Comparison of ENCODE assay signal across 14 cellular contexts in the genomic region with DNA sequence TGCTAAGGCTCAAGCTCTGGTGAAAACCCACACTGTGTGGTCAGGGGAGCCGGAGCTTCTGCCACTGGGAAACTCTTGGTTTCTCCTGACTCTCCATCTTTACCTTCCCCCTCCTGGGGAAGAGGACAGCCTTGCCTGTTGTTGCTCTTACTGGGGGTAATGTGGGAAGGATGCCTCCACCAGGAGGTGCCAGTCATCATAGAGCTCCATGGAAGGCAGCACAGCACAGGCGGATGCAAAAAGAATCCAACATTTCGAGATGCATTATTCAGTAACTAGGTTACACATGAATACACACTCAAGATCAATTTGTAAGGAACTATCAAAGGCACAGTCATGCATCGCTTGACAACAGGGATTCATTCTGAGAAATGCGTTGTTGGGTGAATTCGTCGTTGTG.
DNase-seq lines count a peak whose midpoint lies in the region; ATAC-seq and TF ChIP-seq lines count a peak whose summit lies in the region.
"Had no signal": no experiment of that assay in that cellular context is flagged by ENCODE, and none has a peak within 500 bp of the region (broad histone marks: within the 10 kb centered on the region; RNA-seq: fewer than 3 reads in every experiment).

No MANE protein-coding gene starts in this region.

- intact Hi-C loops in PC-3 (cut with micrococcal nuclease): loop anchor here (1.0 to 10.0 kb wide), 5 partner anchors 63 to 441 kb away; no protein-coding TSS in a partner anchor

- H4K20me1 ChIP-seq in PC-3 (ENCODE audit: low read length): no peaks in the 10 kb centered on the region
- H4K20me1 ChIP-seq in Karpas-422 (ENCODE audit: insufficient read depth, low read depth, low read length): no peaks in the 10 kb centered on the region

- H3K4me2 ChIP-seq in PC-3 (ENCODE audit: low read length) (no peak overlapping the region), Karpas-422 (ENCODE audit: low read depth, low read length, poor library complexity, severe bottlenecking) (no peak overlapping the region)

- H3K36me3 ChIP-seq in PC-3 (ENCODE audit: low read depth, low read length) (no peaks in the 10 kb centered on the region), MG63 (no peaks in the 10 kb centered on the region), Karpas-422 (ENCODE audit: insufficient read depth, low read length) (no peaks in the 10 kb centered on the region)

- TF ChIP-seq CTCF in PC-3 (conservative IDR thresholded peaks at IDR 0.05; ENCODE audit: low read depth, low read length) (peak; percentile 50), fibroblast of mammary gland (conservative IDR thresholded peaks at IDR 0.05; ENCODE audit: control insufficient read depth, insufficient read depth, low read depth, low read length) (peak; percentile 14)

- DNase-seq in DMS153 (lab: John Stamatoyannopoulos, UW) (peak; percentile 1), DMS153 treated with DMSO at 0.1 percent for 48 hours (lab: John Stamatoyannopoulos, UW; ENCODE audit: unreplicated experiment) (no peak), PC-3 (peak; percentile 15), fibroblast of mammary gland (ENCODE audit: low read depth) (peak; percentile 12), renal cortical epithelial cell (ENCODE audit: low read depth) (peak; percentile 97), MG63 (no peak), Karpas-422 (no peak)
- DNase-seq: activated CD4-positive, CD25-positive, alpha-beta regulatory T cell treated with anti-CD3 and anti-CD28 coated beads, Interleukin-2, amount 50 U/mL, for 72 hours; cerebellar nuclear complex; EL; nucleus accumbens; SHP77 treated with DMSO at 0.1 percent for 48 hours; stimulated activated naive CD4-positive, alpha-beta T cell treated with Interleukin-2 at 50 U/mL for 16 hours had no signal

- no peaks in the 10 kb centered on the region for H3K27me3 ChIP-seq in PC-3 (ENCODE audit: low read length)
- H3K27me3 ChIP-seq in MG63: no peaks in the 10 kb centered on the region
- no peaks in the 10 kb centered on the region for H3K27me3 ChIP-seq in Karpas-422 (ENCODE audit: low read length)

- H2AFZ ChIP-seq in PC-3 (ENCODE audit: low read length): no peak overlapping the region
- no peak overlapping the region for H2AFZ ChIP-seq in Karpas-422 (ENCODE audit: low read length)

- no TSS peak for BruUV-seq in PC-3 (replicated peaks; lab: Mats Ljungman, UMichigan)

- CTCF ChIA-PET in PC-3 (lab: Charles Lee): interaction anchor here (0.6 to 1.6 kb wide), 4 partner anchors 263 to 441 kb away, joined by 3 to 14 read pairs (median 4); no protein-coding TSS in a partner anchor

- peaks cover 7% of the 10 kb centered on the region; the same call in 1 of the 2 replicates for H3K4me1 ChIP-seq in PC-3 (ENCODE audit: insufficient read depth, low read length)
- no peaks in the 10 kb centered on the region for H3K4me1 ChIP-seq in Karpas-422 (ENCODE audit: low read length)

- H3K4me3 ChIP-seq in PC-3 (ENCODE audit: low read length): no peak overlapping the region
- H3K4me3 ChIP-seq in fibroblast of mammary gland (ENCODE audit: control insufficient read depth, low read depth, low read length): no peak overlapping the region
- H3K4me3 ChIP-seq in MG63: no peak overlapping the region
- H3K4me3 ChIP-seq in Karpas-422 (ENCODE audit: low read length): no peak overlapping the region

- H3K9me2 ChIP-seq in PC-3 (replicated peaks; ENCODE audit: low read length) (no peaks in the 10 kb centered on the region), Karpas-422 (replicated peaks; ENCODE audit: insufficient read depth, low read length) (no peaks in the 10 kb centered on the region)

- H3K9ac ChIP-seq in PC-3 (ENCODE audit: low read length): no peak overlapping the region
- H3K9ac ChIP-seq in Karpas-422 (ENCODE audit: low read length): no peak overlapping the region

- ATAC-seq in PC-3: peak; percentile 39; the same call in 1 of the 2 replicates
- ATAC-seq in GM21528 (IDR thresholded peaks at IDR 0.05; ENCODE audit: low FRiP score, unreplicated experiment): no peak

- POLR2A ChIA-PET in PC-3 (lab: Charles Lee; ENCODE audit: unreplicated experiment): no interaction called here

- no peaks in the 10 kb centered on the region for H3K9me3 ChIP-seq in PC-3 (ENCODE audit: low read length)
- no peaks in the 10 kb centered on the region for H3K9me3 ChIP-seq in MG63
- H3K9me3 ChIP-seq in Karpas-422 (ENCODE audit: low read length): no peaks in the 10 kb centered on the region

- no peaks in the 10 kb centered on the region for H3F3A ChIP-seq in PC-3 (ENCODE audit: low read length, unreplicated experiment)

- H3K27ac ChIP-seq in PC-3 (ENCODE audit: low read length) (no peak overlapping the region), Karpas-422 (ENCODE audit: low read length) (no peak overlapping the region)

- H3K79me2 ChIP-seq in PC-3 (ENCODE audit: low read length) (no peaks in the 10 kb centered on the region), Karpas-422 (ENCODE audit: low read length) (no peaks in the 10 kb centered on the region)

Comparison
In these comparisons a context has a peak if more than half of its experiments do, and no peak if none do; other contexts are left out.
1. DNase-seq: peak in DMS153 (single experiment), PC-3 (single experiment), fibroblast of mammary gland (single experiment) and renal cortical epithelial cell (single experiment); none in DMS153 treated with DMSO at 0.1 percent for 48 hours (single experiment), MG63 (single experiment) and Karpas-422 (single experiment).